35 cellular contexts compared by ENCODE assay signal in genomic region chr14:95339301-95339865, GRCh38. TPM values are rescaled to one million over a fixed set of nuclear protein-coding genes. Genes with fewer than 3 reads are reported as not detected.
A peak's percentile ranks its signal among the peaks of the same experiment; 100 is the strongest.
DNase-seq lines count a peak whose midpoint lies in the region; ATAC-seq, FAIRE-seq and TF ChIP-seq lines count a peak whose summit lies in the region.
"Had no signal": no experiment of that assay in that cellular context is flagged by ENCODE, and none has a peak within 500 bp of the region (broad histone marks: within the 10 kb centered on the region; RNA-seq: fewer than 3 reads in every experiment).

No MANE protein-coding gene starts in this region.

- no CpG with 5 or more reads among the region's 10 CpGs for WGBS in neuronal stem cell (ENCODE audit: extremely low coverage in 2 of 2, insufficient read length in 2 of 2, insufficient replicate concordance in 1 of 2), 2 donors

- H3K36me3 Mint-ChIP-seq in stimulated activated naive B cell treated with anti-CD40 and anti-IgM and Interleukin-4, amounts not matched to agents 10 μg/mL and 1 μg/mL and 100 μg/mL, for 72 hours: peaks cover 0 to 3% of the 10 kb centered on the region in 2 donors
- H3K36me3 Mint-ChIP-seq in osteocyte (ENCODE audit: unreplicated experiment): no peaks in the 10 kb centered on the region
- H3K36me3 Mint-ChIP-seq: activated naive CD4-positive, alpha-beta T cell treated with anti-CD3 and anti-CD28 coated beads, Interleukin-2, amount 50 U/mL, for 72 hours; neural progenitor cell had no signal

- H3K14ac ChIP-seq in neuronal stem cell (ENCODE audit: low read length): no peak overlapping the region

- H3K4ac ChIP-seq in neuronal stem cell (ENCODE audit: low read length): no peak overlapping the region

- H2BK15ac ChIP-seq in neuronal stem cell (ENCODE audit: low read length): no peak overlapping the region

- no peak overlapping the region for H3K23ac ChIP-seq in neuronal stem cell (ENCODE audit: low read depth, low read length, poor library complexity)

- no peak overlapping the region for H2BK120ac ChIP-seq in neuronal stem cell (ENCODE audit: low read depth, low read length)

- FAIRE-seq in colon (lab: Jason Lieb, UNC): peak; percentile 66
- FAIRE-seq: RCC 7860 had no signal

- H3K4me1 ChIP-seq in neuronal stem cell (ENCODE audit: control insufficient read depth in 2 of 2, insufficient read depth in 1 of 2, low read depth in 1 of 2, low read length in 2 of 2): peaks cover 0 to 3% of the 10 kb centered on the region in 2 donors
- H3K4me1 ChIP-seq in HAP-1: no peaks in the 10 kb centered on the region
- H3K4me1 ChIP-seq: neural progenitor cell had no signal

- in situ Hi-C loops in HAP-1 (cut with MboI; ENCODE audit: low sequenced_read_pairs): no loop called here

- H3K4me3 Mint-ChIP-seq in stimulated activated naive B cell treated with anti-CD40 and anti-IgM and Interleukin-4, amounts not matched to agents 10 μg/mL and 1 μg/mL and 100 μg/mL, for 72 hours: no peak overlapping the region
- no peak overlapping the region for H3K4me3 Mint-ChIP-seq in osteocyte (ENCODE audit: unreplicated experiment)
- H3K4me3 Mint-ChIP-seq: activated CD8-positive, alpha-beta T cell treated with anti-CD3 and anti-CD28 coated beads, Interleukin-2, amount 10 ng/mL, durations not matched to agents 7 days and 5 days; B cell; dendritic cell treated with granulocyte-macrophage colony-stimulating factor and Interleukin-4, amounts not matched to agents 40 ng/mL and 50 ng/mL, for 4 days; neural progenitor cell had no signal

- no peaks in the 10 kb centered on the region for H3K4me1 Mint-ChIP-seq in stimulated activated naive B cell treated with anti-CD40 and anti-IgM and Interleukin-4, amounts not matched to agents 10 μg/mL and 1 μg/mL and 100 μg/mL, for 72 hours
- peaks cover 10% of the 10 kb centered on the region for H3K4me1 Mint-ChIP-seq in osteocyte (ENCODE audit: unreplicated experiment)
- H3K4me1 Mint-ChIP-seq: B cell; CD8-positive, alpha-beta memory T cell; neural progenitor cell had no signal

- H2AFZ ChIP-seq in neuronal stem cell (ENCODE audit: low read length): no peak overlapping the region
- H2AFZ ChIP-seq: neural progenitor cell had no signal

- no peak overlapping the region for H3K27ac ChIP-seq in neuronal stem cell (replicated peaks; ENCODE audit: low read length)
- H3K27ac ChIP-seq: cardiac muscle cell, foreskin keratinocyte, neural progenitor cell, WERI-Rb-1 had no signal

- DNase-seq in HT-29 (ENCODE audit: low spot score): peak; percentile 44
- peak; percentile 95 for DNase-seq in left lobe of liver (ENCODE audit: low spot score)
- no peak for DNase-seq in neuronal stem cell (ENCODE audit: low spot score)
- DNase-seq in stimulated activated naive B cell treated with anti-CD40 and anti-IgM and Interleukin-4, amounts not matched to agents 10 μg/mL and 1 μg/mL and 100 μg/mL, for 72 hours: no peak
- DNase-seq in osteocyte (ENCODE audit: extremely low spot score, unreplicated experiment): no peak
- no peak for DNase-seq in islet precursor cell
- no peak for DNase-seq in HAP-1 (ENCODE audit: low spot score in 2 of 2)
- DNase-seq: ACHN; activated CD4-positive, alpha-beta T cell treated with anti-CD3 and anti-CD28 coated beads for 4 hours; activated CD8-positive, alpha-beta T cell treated with anti-CD3 and anti-CD28 coated beads, Interleukin-2, amount 10 ng/mL, durations not matched to agents 7 days and 5 days; amygdala; CD8-positive, alpha-beta memory T cell; DMS 273 treated with DMSO at 0.1 percent for 48 hours; esophagus squamous epithelium; foreskin keratinocyte; GOT3; head of caudate nucleus; Karpas-422; kidney glomerular epithelial cell; NCI-H1436 treated with DMSO at 0.1 percent for 48 hours; NCI-H345; NCI-H748 treated with DMSO at 0.1 percent for 48 hours; stimulated activated CD4-positive, alpha-beta T cell treated with anti-CD3 and anti-CD28 coated beads, Interleukin-12 subunit alpha, Interleukin-12 subunit beta, amount 100 ng/mL, for 4 hours; stimulated activated CD4-positive, alpha-beta T cell treated with anti-CD3 and anti-CD28 coated beads, Interleukin-2, amount 100 ng/mL, for 48 hours; T-helper 9 cell; WERI-Rb-1 had no signal

- H3K4me2 ChIP-seq in neuronal stem cell (ENCODE audit: insufficient read depth, low read length, poor library complexity, severe bottlenecking): no peak overlapping the region
- H3K4me2 ChIP-seq: neural progenitor cell had no signal

- H3K27ac Mint-ChIP-seq in stimulated activated naive B cell treated with anti-CD40 and anti-IgM and Interleukin-4, amounts not matched to agents 10 μg/mL and 1 μg/mL and 100 μg/mL, for 72 hours: no peak overlapping the region
- H3K27ac Mint-ChIP-seq in osteocyte (ENCODE audit: unreplicated experiment): no peak overlapping the region
- H3K27ac Mint-ChIP-seq: activated CD8-positive, alpha-beta T cell treated with anti-CD3 and anti-CD28 coated beads, Interleukin-2, amount 10 ng/mL, durations not matched to agents 7 days and 5 days; activated naive CD4-positive, alpha-beta T cell treated with anti-CD3 and anti-CD28 coated beads, Interleukin-2, amount 50 U/mL, for 72 hours; activated T-helper 2 cell treated with anti-CD3 and anti-CD28 coated beads, Interferon-gamma antibody, Interleukin-2, Interleukin-4, amounts not matched to agents 10 μg/mL and 5 μg/mL and 100 μg/mL, durations not matched to agents 14 hours and 24 hours and 36 hours; B cell; CD8-positive, alpha-beta memory T cell; dendritic cell treated with granulocyte-macrophage colony-stimulating factor and Interleukin-4, amounts not matched to agents 40 ng/mL and 50 ng/mL, for 4 days; neural progenitor cell had no signal

- no peak overlapping the region for H2BK12ac ChIP-seq in neuronal stem cell (ENCODE audit: low read length)

- peak overlapping the region; percentile 32 for H2AK5ac ChIP-seq in neuronal stem cell (ENCODE audit: low read depth, low read length)

- no peak overlapping the region for H3K18ac ChIP-seq in neuronal stem cell (ENCODE audit: low read length)

- no peaks in the 10 kb centered on the region for H3K27me3 ChIP-seq in neuronal stem cell (ENCODE audit: control insufficient read depth in 3 of 3, insufficient read depth in 3 of 3, low read depth in 1 of 3, low read length in 3 of 3)
- no peaks in the 10 kb centered on the region; the same call in 1 of the 2 replicates for H3K27me3 ChIP-seq in HAP-1 (ENCODE audit: low read depth)
- H3K27me3 ChIP-seq: neural progenitor cell, tibial nerve had no signal

- H3K36me3 ChIP-seq in neuronal stem cell (replicated peaks in 1 of 2; ENCODE audit: control insufficient read depth in 2 of 2, insufficient read depth in 2 of 2, low read length in 2 of 2) (no peaks in the 10 kb centered on the region), HAP-1 (replicated peaks) (no peaks in the 10 kb centered on the region)
- H3K36me3 ChIP-seq: cardiac muscle cell, esophagus squamous epithelium, neural progenitor cell, tibial nerve, WERI-Rb-1 had no signal

- no peak overlapping the region for H4K91ac ChIP-seq in neuronal stem cell (ENCODE audit: low read depth, low read length, poor library complexity)

- H3K4me3 ChIP-seq in neuronal stem cell (ENCODE audit: low read length in 2 of 2): no peak overlapping the region
- no peak overlapping the region for H3K4me3 ChIP-seq in HAP-1
- H3K4me3 ChIP-seq: cardiac muscle cell, esophagus squamous epithelium, neural progenitor cell, tibial nerve had no signal

- no peak overlapping the region for H4K8ac ChIP-seq in neuronal stem cell (ENCODE audit: low read depth, low read length)

- no peak overlapping the region for H3K9ac ChIP-seq in neuronal stem cell (ENCODE audit: low read depth, low read length, poor library complexity)
- H3K9ac ChIP-seq: neural progenitor cell had no signal

- ATAC-seq in left lobe of liver: peak; percentile 72
- no peak for ATAC-seq in stimulated activated naive B cell treated with anti-CD40 and anti-IgM and Interleukin-4, amounts not matched to agents 10 μg/mL and 1 μg/mL and 100 μg/mL, for 72 hours (replicated peaks)
- ATAC-seq: activated CD8-positive, alpha-beta T cell treated with anti-CD3 and anti-CD28 coated beads, Interleukin-2, amount 10 ng/mL, durations not matched to agents 7 days and 5 days; activated naive CD4-positive, alpha-beta T cell treated with anti-CD3 and anti-CD28 coated beads, Interleukin-2, amount 50 U/mL, for 72 hours; foreskin keratinocyte had no signal

- H3K9me3 ChIP-seq in neuronal stem cell (replicated peaks in 1 of 2; ENCODE audit: control insufficient read depth in 2 of 2, insufficient read depth in 1 of 2, low read depth in 1 of 2, low read length in 2 of 2): peaks cover 0 to 2% of the 10 kb centered on the region in 2 donors
- no peaks in the 10 kb centered on the region for H3K9me3 ChIP-seq in HAP-1
- H3K9me3 ChIP-seq: esophagus squamous epithelium had no signal

- H3K27me3 Mint-ChIP-seq in stimulated activated naive B cell treated with anti-CD40 and anti-IgM and Interleukin-4, amounts not matched to agents 10 μg/mL and 1 μg/mL and 100 μg/mL, for 72 hours: peaks cover 4 to 34% of the 10 kb centered on the region in 2 donors
- peaks cover 36% of the 10 kb centered on the region for H3K27me3 Mint-ChIP-seq in osteocyte (ENCODE audit: unreplicated experiment)

- TF ChIP-seq CTCF in osteocyte (IDR thresholded peaks at IDR 0.05): no peak

- no peak overlapping the region for H2BK5ac ChIP-seq in neuronal stem cell (ENCODE audit: low read length)

- H3K79me1 ChIP-seq in neuronal stem cell (ENCODE audit: low read depth, low read length): no peaks in the 10 kb centered on the region

- no peaks in the 10 kb centered on the region for H3K9me3 Mint-ChIP-seq in stimulated activated naive B cell treated with anti-CD40 and anti-IgM and Interleukin-4, amounts not matched to agents 10 μg/mL and 1 μg/mL and 100 μg/mL, for 72 hours
- H3K9me3 Mint-ChIP-seq in osteocyte (ENCODE audit: unreplicated experiment): peaks cover 11% of the 10 kb centered on the region
- H3K9me3 Mint-ChIP-seq: activated T-helper 2 cell treated with anti-CD3 and anti-CD28 coated beads, Interferon-gamma antibody, Interleukin-2, Interleukin-4, amounts not matched to agents 10 μg/mL and 5 μg/mL and 100 μg/mL, durations not matched to agents 14 hours and 24 hours and 36 hours; CD8-positive, alpha-beta memory T cell; dendritic cell treated with granulocyte-macrophage colony-stimulating factor and Interleukin-4, amounts not matched to agents 40 ng/mL and 50 ng/mL, for 4 days; neural progenitor cell had no signal

RNA-seq across cellular contexts. Expression of gene CLMN, which starts 19.7 kb away (rescaled TPM):
- total RNA-seq in HT-29 (2014; rRNA removed; shearing (Covaris generic)): 4.4 and 5.3 TPM in 2 replicates
- total RNA-seq in left lobe of liver (67.7 TPM), osteocyte (5.1 and 5.4 TPM in 2 replicates)
- polyA plus RNA-seq in neuronal stem cell (2013, experiment 1 of 2): 7.4 TPM
- 7.1 TPM for polyA plus RNA-seq in neuronal stem cell (2013, experiment 2 of 2)

Comparison
In these comparisons a context has a peak if more than half of its experiments do, and no peak if none do; other contexts are left out.
1. DNase-seq: peak in HT-29 (single experiment) and left lobe of liver (single experiment); none in neuronal stem cell (single experiment), stimulated activated naive B cell treated with anti-CD40 and anti-IgM and Interleukin-4, amounts not matched to agents 10 μg/mL and 1 μg/mL and 100 μg/mL, for 72 hours (single experiment), osteocyte (single experiment), islet precursor cell (single experiment) and HAP-1 (0 of 2).
2. RNA of gene CLMN, which starts 19.7 kb away (total RNA-seq): 67.7 TPM in left lobe of liver (single experiment); 5.1 to 5.4 TPM in osteocyte and 4.4 to 5.3 TPM in HT-29; every median in the first group is over 10 times any median in the second.